Comparison of ENCODE assay signal across 17 cellular contexts in the genomic region with DNA sequence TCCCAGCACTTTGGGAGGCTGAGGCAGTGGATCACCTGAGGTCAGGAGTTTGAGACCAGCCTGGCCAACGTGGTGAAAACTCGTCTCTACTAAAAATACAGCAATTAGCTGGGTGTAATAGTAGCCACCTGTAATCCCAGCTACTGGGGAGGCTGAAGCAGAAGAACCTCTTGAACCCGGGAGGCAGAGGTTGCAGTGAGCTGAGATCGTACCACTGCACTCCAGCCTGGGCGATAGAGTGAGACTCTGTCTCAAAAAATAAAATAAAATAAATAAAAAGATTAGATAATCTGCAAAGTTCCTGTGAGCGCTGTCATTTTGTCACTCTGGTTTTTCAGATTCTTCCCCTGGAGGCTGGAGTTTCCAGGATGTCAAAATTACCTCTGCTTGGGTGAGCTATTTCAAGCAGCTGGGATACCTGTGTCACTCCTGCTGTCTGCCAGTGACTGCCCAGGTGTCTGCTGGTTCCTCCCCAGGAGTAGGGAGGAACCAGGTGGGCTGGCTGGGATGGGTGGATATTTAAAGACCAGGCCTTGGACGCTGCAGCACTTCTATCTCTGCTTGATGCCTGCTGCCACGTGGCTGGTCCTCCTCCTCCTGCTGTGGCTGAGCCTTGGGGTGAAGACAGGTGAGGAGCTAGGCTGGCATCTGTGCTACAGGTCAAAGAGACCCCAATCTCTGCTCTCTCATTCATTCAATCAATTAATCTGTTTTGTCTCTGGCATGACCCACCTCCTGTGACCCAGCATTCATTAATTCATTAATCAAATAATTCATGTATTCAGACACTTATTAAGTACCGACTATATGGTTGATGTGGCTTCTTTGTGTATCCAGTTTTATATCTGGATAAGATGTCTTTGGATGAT.
"Had no signal": no experiment of that assay in that cellular context is flagged by ENCODE, and none has a peak within 500 bp of the region (broad histone marks: within the 10 kb centered on the region; RNA-seq: fewer than 3 reads in every experiment).

No MANE protein-coding gene starts in this region.

- H3K4me3 ChIP-seq: ascending aorta, cardiac muscle cell, colonic mucosa, gastrocnemius medialis, heart right ventricle, tibial artery had no signal

- H3K36me3 ChIP-seq: cardiac muscle cell had no signal

- ATAC-seq: gastrocnemius medialis, heart right ventricle, left lobe of liver, SK-N-SH treated with all-trans-retinoic acid at 6 μM for 48 hours had no signal

- H3K9me3 Mint-ChIP-seq: activated naive CD8-positive, alpha-beta T cell treated with anti-CD3 and anti-CD28 coated beads, Interleukin-2, amount 10 ng/mL, durations not matched to agents 7 days and 5 days; activated T-cell treated with anti-CD3 and anti-CD28 coated beads, Interleukin-2, amount 50 U/mL, for 24 hours; nephron had no signal

- H3K4me1 Mint-ChIP-seq: activated naive CD8-positive, alpha-beta T cell treated with anti-CD3 and anti-CD28 coated beads, Interleukin-2, amount 10 ng/mL, durations not matched to agents 7 days and 5 days had no signal

- H3K4me1 ChIP-seq: ascending aorta, colonic mucosa, tibial artery had no signal

- H3K9me3 ChIP-seq: ascending aorta, colonic mucosa, gastrocnemius medialis, heart right ventricle, tibial artery had no signal

- H3K27me3 ChIP-seq: ascending aorta, cardiac muscle cell, colonic mucosa, gastrocnemius medialis, heart right ventricle, tibial artery had no signal

- H3K4me3 Mint-ChIP-seq: activated naive CD8-positive, alpha-beta T cell treated with anti-CD3 and anti-CD28 coated beads, Interleukin-2, amount 10 ng/mL, durations not matched to agents 7 days and 5 days; activated T-cell treated with anti-CD3 and anti-CD28 coated beads, Interleukin-2, amount 50 U/mL, for 24 hours; nephron had no signal

- H3K27ac ChIP-seq: ascending aorta, cardiac muscle cell, colonic mucosa, gastrocnemius medialis, heart right ventricle, tibial artery had no signal

- DNase-seq: activated CD4-positive, alpha-beta T cell treated with anti-CD3 and anti-CD28 coated beads, Interleukin-2, amount 50 U/mL, for 1 hour; activated CD4-positive, CD25-positive, alpha-beta regulatory T cell; activated naive CD8-positive, alpha-beta T cell treated with anti-CD3 and anti-CD28 coated beads, Interleukin-2, amount 10 ng/mL, durations not matched to agents 7 days and 5 days; activated T-cell treated with anti-CD3 and anti-CD28 coated beads, Interleukin-2, amount 50 U/mL, for 24 hours; colonic mucosa; effector CD4-positive, alpha-beta T cell; gastrocnemius medialis; heart right ventricle; stimulated activated CD4-positive, alpha-beta T cell treated with anti-CD3 and anti-CD28 coated beads, Interleukin-15, amount 100 ng/mL, for 24 hours; stimulated activated CD4-positive, alpha-beta T cell treated with anti-CD3 and anti-CD28 coated beads, Interleukin-4, amount 100 ng/mL, for 24 hours; T-helper 2 cell; tibial artery had no signal

- H3K27ac Mint-ChIP-seq: activated naive CD8-positive, alpha-beta T cell treated with anti-CD3 and anti-CD28 coated beads, Interleukin-2, amount 10 ng/mL, durations not matched to agents 7 days and 5 days; activated T-cell treated with anti-CD3 and anti-CD28 coated beads, Interleukin-2, amount 50 U/mL, for 24 hours; nephron had no signal
